In the genomic region with DNA sequence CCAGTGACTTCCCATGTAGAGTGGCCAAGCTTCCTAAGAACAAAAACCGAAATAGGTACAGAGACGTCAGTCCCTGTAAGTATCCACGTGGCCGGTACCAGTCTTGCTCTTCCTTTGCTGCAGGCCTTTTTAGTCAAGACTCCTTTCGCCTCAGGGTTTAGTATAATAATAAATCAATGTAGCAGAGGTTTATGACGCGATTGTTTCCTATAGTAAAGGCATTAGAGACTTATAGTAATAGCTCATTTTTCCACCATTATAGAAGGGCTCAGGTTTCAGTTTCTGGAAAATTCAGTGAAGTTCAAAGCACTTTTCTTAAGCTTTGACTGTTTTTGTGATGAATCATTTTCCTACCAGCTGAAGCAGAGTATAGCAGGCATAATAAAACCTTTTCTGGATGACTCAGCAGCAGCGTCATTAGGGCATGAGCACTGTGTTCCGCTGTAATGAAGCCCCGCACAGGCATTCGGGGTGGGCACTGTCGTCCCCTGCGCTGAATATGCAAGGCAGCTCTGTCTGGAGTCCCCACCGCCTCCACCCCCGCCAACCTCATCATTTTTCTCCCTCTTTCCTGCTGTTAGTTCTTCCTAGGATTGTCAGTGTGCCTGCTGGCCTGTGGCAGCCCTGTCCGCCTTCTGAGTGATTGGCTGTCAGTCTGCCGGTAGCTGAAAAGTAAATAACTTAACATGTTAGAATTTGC, we compare ENCODE assay signal across 7 cellular contexts. TPM values are rescaled to one million over a fixed set of nuclear protein-coding genes. Genes with fewer than 3 reads are reported as not detected.
DNase-seq lines count a peak whose midpoint lies in the region; ATAC-seq and TF ChIP-seq lines count a peak whose summit lies in the region.

No MANE protein-coding gene starts in this region.

- DNase-seq in HS-27A (ENCODE audit: low read depth) (peak; percentile 92), gastrocnemius medialis (no peak), DMS 273 treated with DMSO at 0.1 percent for 48 hours (lab: John Stamatoyannopoulos, UW) (no peak), body of pancreas (no peak)
- DNase-seq in activated CD4-positive, alpha-beta T cell treated with anti-CD3 and anti-CD28 coated beads, Interleukin-2, amount 50 U/mL, for 4 hours, result peak; percentile 60 to 66
- DNase-seq in effector memory CD4-positive, alpha-beta T cell, result no peak

- peaks cover 0 to 13% of the 10 kb centered on the region in 2 donors for H3K36me3 ChIP-seq in gastrocnemius medialis
- peaks cover 26% of the 10 kb centered on the region for H3K36me3 ChIP-seq in effector memory CD4-positive, alpha-beta T cell (ENCODE audit: control insufficient read depth, insufficient read depth, low read length)
- H3K36me3 ChIP-seq in body of pancreas (replicated peaks in 1 of 2; ENCODE audit: insufficient read depth in 1 of 2, low read depth in 2 of 2), result peaks cover 0 to 5% of the 10 kb centered on the region in 2 donors

- H3K4me3 ChIP-seq in gastrocnemius medialis (no peak overlapping the region), body of pancreas (no peak overlapping the region)
- no peak overlapping the region for H3K4me3 ChIP-seq in effector memory CD4-positive, alpha-beta T cell (ENCODE audit: insufficient read depth, low read depth, low read length, poor library complexity, severe bottlenecking)

- TF ChIP-seq CTCF in gastrocnemius medialis (IDR thresholded peaks at IDR 0.05 in 4 of 5, conservative IDR thresholded peaks at IDR 0.05 in 1 of 5) (no peak), body of pancreas (IDR thresholded peaks at IDR 0.05) (no peak)

- WGBS in body of pancreas, 2 donors, result 88 to 93% methylated on average over 17 of the region's 17 CpGs

- peak overlapping the region; percentile 88 to 90 (median 89) for H3K27ac ChIP-seq in gastrocnemius medialis
- H3K27ac ChIP-seq in effector memory CD4-positive, alpha-beta T cell (ENCODE audit: insufficient read depth, low read length, poor library complexity, severe bottlenecking), result no peak overlapping the region
- no peak overlapping the region for H3K27ac ChIP-seq in body of pancreas

- intact Hi-C loops in gastrocnemius medialis (cut with DNase I; ENCODE audit: low total_unique reads) (no loop called here), body of pancreas (cut with DNase I) (no loop called here)

- ATAC-seq in esophagus mucosa (peak; percentile 83), gastrocnemius medialis (peak; percentile 43 to 51), body of pancreas (no peak)

- no peaks in the 10 kb centered on the region for H3K9me3 ChIP-seq in gastrocnemius medialis
- no peaks in the 10 kb centered on the region for H3K9me3 ChIP-seq in effector memory CD4-positive, alpha-beta T cell (ENCODE audit: control insufficient read depth, low read length)
- H3K9me3 ChIP-seq in body of pancreas, result no peaks in the 10 kb centered on the region

- peaks cover 51 to 70% of the 10 kb centered on the region in 2 donors for H3K4me1 ChIP-seq in gastrocnemius medialis
- no peaks in the 10 kb centered on the region for H3K4me1 ChIP-seq in effector memory CD4-positive, alpha-beta T cell (ENCODE audit: control insufficient read depth, insufficient read depth, low read length, poor library complexity, severe bottlenecking)
- peaks cover 16% of the 10 kb centered on the region for H3K4me1 ChIP-seq in body of pancreas

- in situ Hi-C loops in gastrocnemius medialis (cut with MboI; ENCODE audit: low sequenced_read_pairs in 4 of 4), result no loop called here

- H3K27me3 ChIP-seq in gastrocnemius medialis (no peaks in the 10 kb centered on the region), body of pancreas (no peaks in the 10 kb centered on the region)
- H3K27me3 ChIP-seq in effector memory CD4-positive, alpha-beta T cell (replicated peaks; ENCODE audit: control insufficient read depth, insufficient read depth, low read length, poor library complexity, severe bottlenecking), result no peaks in the 10 kb centered on the region

- TF ChIP-seq POLR2A in gastrocnemius medialis (IDR thresholded peaks at IDR 0.05), result no peak
- no peak for TF ChIP-seq POLR2A in body of pancreas (IDR thresholded peaks at IDR 0.05)

RNA-seq across cellular contexts. Expression of a gene that starts 51.3 kb away (rescaled TPM):
- total RNA-seq in esophagus mucosa, result 23.3 TPM
- 10 to 100 TPM; 21.8 to 46.8 (median 44.4) TPM for total RNA-seq in gastrocnemius medialis
- 10 to 100 TPM in 1 of 2 donors, 1 to 10 TPM in 1; 9.1 to 10.2 TPM for total RNA-seq in body of pancreas

Comparison
In these comparisons a context has a peak if more than half of its experiments do, and no peak if none do; other contexts are left out.
1. DNase-seq: peak in HS-27A (single experiment) and activated CD4-positive, alpha-beta T cell treated with anti-CD3 and anti-CD28 coated beads, Interleukin-2, amount 50 U/mL, for 4 hours (2 of 2); none in gastrocnemius medialis (0 of 2), effector memory CD4-positive, alpha-beta T cell (0 of 3), DMS 273 treated with DMSO at 0.1 percent for 48 hours (single experiment) and body of pancreas (0 of 4).
2. H3K27ac ChIP-seq: peak in gastrocnemius medialis (4 of 4); none in effector memory CD4-positive, alpha-beta T cell (single experiment) and body of pancreas (0 of 4).